8 cellular contexts compared by ENCODE assay signal in the genomic region with DNA sequence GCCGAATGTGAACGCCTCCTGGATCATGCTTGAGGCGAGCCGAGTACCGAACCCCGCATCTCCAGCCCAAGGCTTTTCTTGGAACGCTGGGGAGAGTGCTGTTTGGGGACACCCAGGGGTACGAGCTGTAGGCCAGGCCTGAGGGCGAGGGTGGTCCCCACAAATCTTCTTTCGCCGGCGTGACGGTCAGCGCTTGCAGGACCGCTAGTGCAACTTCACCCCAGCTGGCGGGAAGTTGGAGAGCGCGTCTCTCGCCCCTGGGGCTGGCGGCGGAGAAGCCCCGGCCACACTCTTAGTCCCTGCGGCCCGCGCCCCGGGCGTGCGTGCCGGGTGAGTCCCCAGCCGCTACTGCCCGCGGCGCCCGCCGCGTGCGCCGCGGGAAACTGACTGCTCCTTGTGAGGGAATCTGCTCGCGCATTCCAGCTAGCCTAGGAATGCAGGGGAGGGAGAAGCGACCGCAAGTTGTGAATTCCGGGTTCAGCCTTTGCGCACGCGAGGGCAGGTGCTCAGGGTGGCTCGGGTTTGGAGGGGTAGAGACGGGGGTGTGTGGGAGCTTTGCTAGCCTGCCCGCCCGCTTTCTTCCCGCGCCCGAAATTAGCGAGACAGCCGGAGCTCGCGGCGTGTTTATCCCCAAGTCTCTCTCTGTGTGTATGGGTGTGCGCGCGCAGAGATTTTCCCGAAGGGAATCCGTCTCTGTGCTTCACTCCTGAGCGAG. TPM values are rescaled to one million over a fixed set of nuclear protein-coding genes. Genes with fewer than 3 reads are reported as not detected.
DNase-seq lines count a peak whose midpoint lies in the region; ATAC-seq, FAIRE-seq and TF ChIP-seq lines count a peak whose summit lies in the region.

No MANE protein-coding gene starts in this region.

- CTCF ChIA-PET in HepG2 (lab: Yijun Ruan, JAX; ENCODE audit: low intra/inter-chr PET ratio, low total read pairs): no interaction called here

- H3K4me3 ChIP-seq in GM12875 (ENCODE audit: low read depth, low read length) (peak overlapping the region; percentile 53), bronchial epithelial cell (ENCODE audit: low read depth, low read length) (peak overlapping the region; percentile 46), HepG2 (replicated peaks in 1 of 3; ENCODE audit: insufficient read depth in 1 of 3, low read depth in 2 of 3, low read length in 3 of 3) (peak overlapping the region; percentile 50 to 69 (median 58); a peak in 4 of 6 replicates), tibial nerve (peak overlapping the region; percentile 21 to 56 (median 46))

- TF ChIP-seq RAD21 in HepG2 (CRISPR knock-in tag; IDR thresholded peaks at IDR 0.05): no peak

- DNase-seq in NCI-H226: peak; percentile 90
- DNase-seq in bronchial epithelial cell (ENCODE audit: low read depth): no peak
- DNase-seq in HepG2 (ENCODE audit: low spot score): no peak
- DNase-seq in tibial nerve (ENCODE audit: low spot score in 2 of 2): no peak
- DNase-seq in SHP77 treated with DMSO at 0.1 percent for 48 hours (lab: John Stamatoyannopoulos, UW): no peak

- H3K79me2 ChIP-seq in HepG2 (ENCODE audit: insufficient read depth, low read length): no peaks in the 10 kb centered on the region

- in situ Hi-C loops in HepG2 (cut with HindIII; ENCODE audit: extremely low pct_ligation_motif_present, low pct_unique_long_range_greater_than_20kb): no loop called here

- H3K4me1 ChIP-seq in HepG2 (ENCODE audit: insufficient read depth, low read length) (peaks cover 38% of the 10 kb centered on the region), tibial nerve (peaks cover 0 to 73% (median 51%) of the 10 kb centered on the region in 4 donors)

- peaks cover 65% of the 10 kb centered on the region for H3K27me3 ChIP-seq in bronchial epithelial cell (ENCODE audit: control insufficient read depth, insufficient read depth, low read length)
- H3K27me3 ChIP-seq in HepG2 (ENCODE audit: control insufficient read depth in 1 of 2, insufficient read depth in 2 of 2, low read length in 2 of 2): peaks cover 18 to 81% of the 10 kb centered on the region in 2 experiments
- H3K27me3 ChIP-seq in tibial nerve: peaks cover 9 to 97% of the 10 kb centered on the region in 2 donors

- no peak overlapping the region for H2AFZ ChIP-seq in HepG2 (ENCODE audit: low read length)

- POLR2A ChIA-PET in HepG2 (lab: Yijun Ruan, JAX): interaction anchor here (0.7 kb wide), 1 partner anchor 780 kb away, joined by 3 read pairs; no protein-coding TSS in a partner anchor

- H3K9ac ChIP-seq in HepG2 (ENCODE audit: insufficient read depth, low read depth, low read length): no peak overlapping the region

- TF ChIP-seq CTCF in GM12875 (IDR thresholded peaks at IDR 0.05; ENCODE audit: borderline replicate concordance, insufficient read depth, low read depth, low read length) (no peak), bronchial epithelial cell (IDR thresholded peaks at IDR 0.05; ENCODE audit: insufficient read depth, low read length, severe bottlenecking) (no peak), HepG2 (CRISPR knock-in tag; IDR thresholded peaks at IDR 0.05) (no peak), tibial nerve (IDR thresholded peaks at IDR 0.05) (no peak)

- H3K36me3 ChIP-seq in bronchial epithelial cell (ENCODE audit: control insufficient read depth, insufficient read depth, low read length) (no peaks in the 10 kb centered on the region), HepG2 (replicated peaks in 1 of 2; ENCODE audit: control insufficient read depth in 1 of 2, insufficient read depth in 2 of 2, low read length in 2 of 2) (no peaks in the 10 kb centered on the region), tibial nerve (no peaks in the 10 kb centered on the region)

- no peak for TF ChIP-seq EP300 in HepG2 (IDR thresholded peaks at IDR 0.05; ENCODE audit: low read depth in 2 of 2, low read length in 2 of 2)
- TF ChIP-seq EP300 in HepG2 (CRISPR knock-in tag; IDR thresholded peaks at IDR 0.05; ENCODE audit: borderline replicate concordance): no peak
- TF ChIP-seq EP300 in tibial nerve (IDR thresholded peaks at IDR 0.05): no peak

- no peaks in the 10 kb centered on the region for H3K9me3 ChIP-seq in HepG2 (ENCODE audit: low read length)
- H3K9me3 ChIP-seq in tibial nerve: no peaks in the 10 kb centered on the region

- FAIRE-seq in bronchial epithelial cell (lab: Jason Lieb, UNC) (no peak), HepG2 (lab: Jason Lieb, UNC) (no peak)

- peak overlapping the region; percentile 84 for H3K4me2 ChIP-seq in HepG2 (ENCODE audit: low read depth, low read length)

- intact Hi-C loops in HepG2 (cut with micrococcal nuclease; ENCODE audit: unreplicated experiment): no loop called here

- 0% methylated on average over 11 of the region's 65 CpGs for WGBS in HepG2 (ENCODE audit: low lambda C conversion rate)
- WGBS in tibial nerve, 2 donors: 1% methylated on average over 25 to 29 of the region's 65 CpGs

- H4K20me1 ChIP-seq in HepG2 (ENCODE audit: insufficient read depth, low read length): peaks cover 15% of the 10 kb centered on the region; the same call in 1 of the 2 replicates

- TF ChIP-seq POLR2A in HepG2 (IDR thresholded peaks at IDR 0.05; ENCODE audit: insufficient read depth in 1 of 2, low read depth in 2 of 2, low read length in 2 of 2): no peak
- TF ChIP-seq POLR2A in tibial nerve (IDR thresholded peaks at IDR 0.05): no peak

- H3K27ac ChIP-seq in HepG2 (ENCODE audit: extremely low read length, insufficient read depth, low read length) (no peak overlapping the region), tibial nerve (no peak overlapping the region)

- peak; percentile 20 for ATAC-seq in HepG2
- ATAC-seq in GM19035 (IDR thresholded peaks at IDR 0.05; ENCODE audit: unreplicated experiment): no peak
- no peak for ATAC-seq in HG03432 (IDR thresholded peaks at IDR 0.05; ENCODE audit: unreplicated experiment)

- BruUV-seq in HepG2 (replicated peaks; lab: Mats Ljungman, UMichigan): no TSS peak

TF ChIP-seq in HepG2, 621 proteins besides CTCF, POLR2A, EP300 and RAD21 (continues in another document):
- TF ChIP-seq REL (CRISPR knock-in tag; conservative IDR thresholded peaks at IDR 0.05) (no peak), TARDBP (CRISPR knock-in tag; IDR thresholded peaks at IDR 0.05) (no peak), ZNF264 (CRISPR knock-in tag; IDR thresholded peaks at IDR 0.05) (no peak), ZNF777 (CRISPR knock-in tag; IDR thresholded peaks at IDR 0.05) (peak; percentile 27; the same call in 1 of the 2 replicates), TEAD3 (CRISPR knock-in tag; optimal IDR thresholded peaks at IDR 0.05; ENCODE audit: borderline replicate concordance) (peak; percentile 10), ZNF891 (CRISPR knock-in tag; IDR thresholded peaks at IDR 0.05) (0 out of 2 replicates have a peak, but pooled peaks have one; percentile 31)
- TF ChIP-seq, protein P1, sequence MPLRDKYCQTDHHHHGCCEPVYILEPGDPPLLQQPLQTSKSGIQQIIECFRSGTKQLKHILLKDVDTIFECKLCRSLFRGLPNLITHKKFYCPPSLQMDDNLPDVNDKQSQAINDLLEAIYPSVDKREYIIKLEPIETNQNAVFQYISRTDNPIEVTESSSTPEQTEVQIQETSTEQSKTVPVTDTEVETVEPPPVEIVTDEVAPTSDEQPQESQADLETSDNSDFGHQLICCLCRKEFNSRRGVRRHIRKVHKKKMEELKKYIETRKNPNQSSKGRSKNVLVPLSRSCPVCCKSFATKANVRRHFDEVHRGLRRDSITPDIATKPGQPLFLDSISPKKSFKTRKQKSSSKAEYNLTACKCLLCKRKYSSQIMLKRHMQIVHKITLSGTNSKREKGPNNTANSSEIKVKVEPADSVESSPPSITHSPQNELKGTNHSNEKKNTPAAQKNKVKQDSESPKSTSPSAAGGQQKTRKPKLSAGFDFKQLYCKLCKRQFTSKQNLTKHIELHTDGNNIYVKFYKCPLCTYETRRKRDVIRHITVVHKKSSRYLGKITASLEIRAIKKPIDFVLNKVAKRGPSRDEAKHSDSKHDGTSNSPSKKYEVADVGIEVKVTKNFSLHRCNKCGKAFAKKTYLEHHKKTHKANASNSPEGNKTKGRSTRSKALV (CRISPR knock-in tag; IDR thresholded peaks at IDR 0.05): peak; percentile 74; the same call in 1 of the 2 replicates
- TF ChIP-seq, protein P2, sequence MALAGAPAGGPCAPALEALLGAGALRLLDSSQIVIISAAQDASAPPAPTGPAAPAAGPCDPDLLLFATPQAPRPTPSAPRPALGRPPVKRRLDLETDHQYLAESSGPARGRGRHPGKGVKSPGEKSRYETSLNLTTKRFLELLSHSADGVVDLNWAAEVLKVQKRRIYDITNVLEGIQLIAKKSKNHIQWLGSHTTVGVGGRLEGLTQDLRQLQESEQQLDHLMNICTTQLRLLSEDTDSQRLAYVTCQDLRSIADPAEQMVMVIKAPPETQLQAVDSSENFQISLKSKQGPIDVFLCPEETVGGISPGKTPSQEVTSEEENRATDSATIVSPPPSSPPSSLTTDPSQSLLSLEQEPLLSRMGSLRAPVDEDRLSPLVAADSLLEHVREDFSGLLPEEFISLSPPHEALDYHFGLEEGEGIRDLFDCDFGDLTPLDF (CRISPR knock-in tag; IDR thresholded peaks at IDR 0.05): 0 out of 2 replicates have a peak, but pooled peaks have one; percentile 38

RNA-seq across cellular contexts. Expression of gene LHX4, which starts 0.9 kb away (rescaled TPM):
- total RNA-seq in bronchial epithelial cell: under 0.01 TPM in 2 replicates
- total RNA-seq in HepG2 (2016; rRNA removed; fragmentation: Illumina TruSeq; extraction: Trizol): 0.03 and 0.07 TPM in 2 replicates
- total RNA-seq in HepG2 (2016; cell fraction: cytosol; rRNA removed; fragmentation: Illumina TruSeq; extraction: Trizol; ENCODE audit: low read depth): not detected in 2 replicates
- total RNA-seq in HepG2 (2016; cell fraction: insoluble cytoplasmic fraction; rRNA removed; fragmentation: Illumina TruSeq; extraction: Trizol): 0.03 and 0.13 TPM in 2 replicates
- total RNA-seq in HepG2 (2016; cell fraction: membrane; rRNA removed; fragmentation: Illumina TruSeq; extraction: Trizol): 0.03 TPM in 1 of 2 replicates, not detected in the other
- total RNA-seq in HepG2 (2016; cell fraction: nucleus; rRNA removed; fragmentation: Illumina TruSeq; extraction: Trizol): not detected in 2 replicates
- polyA plus RNA-seq in HepG2 (2011; rRNA removed): 0.03 and 0.05 TPM in 2 replicates
- 0.03 and 0.05 TPM in 2 replicates for polyA plus RNA-seq in HepG2 (2011; cell fraction: cytosol; rRNA removed)
- 0.02 and 0.03 TPM in 2 replicates for polyA plus RNA-seq in HepG2 (2011; cell fraction: nucleus; rRNA removed)
- polyA plus RNA-seq in HepG2 (2012): 0.47 and 0.60 TPM in 2 replicates
- polyA plus RNA-seq in HepG2 (2016; cell fraction: cytosol; fragmentation: Illumina TruSeq; extraction: Trizol; ENCODE audit: low read depth): not detected in 2 replicates
- polyA plus RNA-seq in HepG2 (2016; cell fraction: insoluble cytoplasmic fraction; fragmentation: Illumina TruSeq; extraction: Trizol; ENCODE audit: low read depth): 0.17 TPM in 1 of 2 replicates, not detected in the other
- 0.03 and 0.22 TPM in 2 replicates for polyA plus RNA-seq in HepG2 (2016; cell fraction: membrane; fragmentation: Illumina TruSeq; extraction: Trizol; ENCODE audit: low read depth)
- polyA plus RNA-seq in HepG2 (2016; cell fraction: nucleus; fragmentation: Illumina TruSeq; extraction: Trizol; ENCODE audit: insufficient read depth, low read depth): 0.07 and 0.09 TPM in 2 replicates
- 0.96 and 2.5 TPM in 2 replicates for polyA minus RNA-seq in HepG2 (2011; rRNA and poly(A)+ RNA removed; ENCODE audit: low replicate concordance)
- not detected in 2 replicates for polyA minus RNA-seq in HepG2 (2011; cell fraction: cytosol; rRNA and poly(A)+ RNA removed)
- polyA minus RNA-seq in HepG2 (2011; cell fraction: nucleus; rRNA and poly(A)+ RNA removed): 0.12 TPM in 1 of 2 replicates, not detected in the other
- not detected for total RNA-seq in tibial nerve
